ENCODE assay signal across 8 cellular contexts in the genomic region with DNA sequence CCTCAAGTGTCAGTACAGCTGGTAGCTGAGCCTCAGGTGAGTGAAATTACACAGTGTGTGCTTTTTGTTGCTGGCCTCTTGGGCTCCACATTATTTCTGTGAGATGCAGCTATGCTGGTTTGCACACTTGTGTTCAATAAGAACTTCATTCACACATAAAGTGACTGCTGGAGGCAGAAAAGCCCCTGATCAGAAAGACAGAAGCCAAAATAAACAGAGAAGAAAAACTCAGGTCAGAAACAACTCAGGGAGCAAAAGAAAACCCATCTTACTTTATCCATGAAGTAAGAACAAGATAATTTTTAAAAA. TPM values are rescaled to one million over a fixed set of nuclear protein-coding genes. Genes with fewer than 3 reads are reported as not detected.
DNase-seq lines count a peak whose midpoint lies in the region; ATAC-seq and TF ChIP-seq lines count a peak whose summit lies in the region.
"Had no signal": no experiment of that assay in that cellular context is flagged by ENCODE, and none has a peak within 500 bp of the region (broad histone marks: within the 10 kb centered on the region; RNA-seq: fewer than 3 reads in every experiment).

No MANE protein-coding gene starts in this region.

- H3K4me1 ChIP-seq in BLaER1 (peaks cover 80% of the 10 kb centered on the region), HEK293 (ENCODE audit: control insufficient read depth, insufficient read depth, low read length) (no peaks in the 10 kb centered on the region)

- no peak overlapping the region for H3K4me2 ChIP-seq in BLaER1

- POLR2A ChIA-PET in HEK293 (lab: Yijun Ruan, JAX): interaction anchor here (0.8 to 1.5 kb wide), 4 partner anchors 17 to 110 kb away, joined by 3 to 5 read pairs (median 4); partner anchors contain the start of genes MRPL41 and NSMF
- POLR2A ChIA-PET in activated CD8-positive, alpha-beta T cell treated with anti-CD3 and anti-CD28 coated beads, Interleukin-2, amount 10 ng/mL, durations not matched to agents 7 days and 5 days (lab: Charles Lee): no interaction called here

- H3K27ac Mint-ChIP-seq in activated CD8-positive, alpha-beta T cell treated with anti-CD3 and anti-CD28 coated beads, Interleukin-2, amount 10 ng/mL, durations not matched to agents 7 days and 5 days: peak overlapping the region; percentile 79
- H3K27ac Mint-ChIP-seq in nephron: peak overlapping the region; percentile 46 to 81 (median 53)

- H3K9ac ChIP-seq in BLaER1: no peak overlapping the region

- H3K9me3 ChIP-seq in BLaER1 (peaks cover 73% of the 10 kb centered on the region), HEK293 (ENCODE audit: control insufficient read depth, insufficient read depth, low read depth, low read length) (no peaks in the 10 kb centered on the region)
- H3K9me3 ChIP-seq: sigmoid colon had no signal

- peaks cover 44% of the 10 kb centered on the region for H3K36me3 ChIP-seq in BLaER1
- no peaks in the 10 kb centered on the region for H3K36me3 ChIP-seq in HEK293 (ENCODE audit: control insufficient read depth in 2 of 2, insufficient read depth in 1 of 2, low read length in 2 of 2)

- H3K9me3 Mint-ChIP-seq in activated CD8-positive, alpha-beta T cell treated with anti-CD3 and anti-CD28 coated beads, Interleukin-2, amount 10 ng/mL, durations not matched to agents 7 days and 5 days (ENCODE audit: insufficient read depth): peaks cover 5% of the 10 kb centered on the region
- no peaks in the 10 kb centered on the region for H3K9me3 Mint-ChIP-seq in nephron

- H3K4me3 ChIP-seq in BLaER1 (peak overlapping the region; percentile 39; the same call in 1 of the 2 replicates), HEK293 (ENCODE audit: low read depth, low read length) (no peak overlapping the region)
- H3K4me3 ChIP-seq: sigmoid colon had no signal

- no peak for DNase-seq in activated CD8-positive, alpha-beta T cell treated with anti-CD3 and anti-CD28 coated beads, Interleukin-2, amount 10 ng/mL, durations not matched to agents 7 days and 5 days
- no peak for DNase-seq in NCI-H446 treated with DMSO at 0.1 percent for 48 hours (lab: John Stamatoyannopoulos, UW)
- DNase-seq: sigmoid colon had no signal

- H3K27me3 ChIP-seq in BLaER1: no peaks in the 10 kb centered on the region
- H3K27me3 ChIP-seq: sigmoid colon had no signal

- H3K27ac ChIP-seq in BLaER1 (no peak overlapping the region), HEK293 (ENCODE audit: extremely low read depth, low read depth, low read length) (no peak overlapping the region)

- H3K27me3 Mint-ChIP-seq in activated CD8-positive, alpha-beta T cell treated with anti-CD3 and anti-CD28 coated beads, Interleukin-2, amount 10 ng/mL, durations not matched to agents 7 days and 5 days (ENCODE audit: low read depth): no peaks in the 10 kb centered on the region
- H3K27me3 Mint-ChIP-seq in nephron (ENCODE audit: low read depth): no peaks in the 10 kb centered on the region

- H3K36me3 Mint-ChIP-seq in activated CD8-positive, alpha-beta T cell treated with anti-CD3 and anti-CD28 coated beads, Interleukin-2, amount 10 ng/mL, durations not matched to agents 7 days and 5 days (ENCODE audit: low read depth): peaks cover 21% of the 10 kb centered on the region
- no peaks in the 10 kb centered on the region for H3K36me3 Mint-ChIP-seq in nephron (ENCODE audit: low read depth)

- no peak overlapping the region for H3K4me3 Mint-ChIP-seq in activated CD8-positive, alpha-beta T cell treated with anti-CD3 and anti-CD28 coated beads, Interleukin-2, amount 10 ng/mL, durations not matched to agents 7 days and 5 days
- no peak overlapping the region for H3K4me3 Mint-ChIP-seq in nephron

- no peaks in the 10 kb centered on the region for H4K20me1 ChIP-seq in BLaER1

- CTCF ChIA-PET in HEK293 (lab: Yijun Ruan, JAX): interaction anchor here (0.6 to 2.0 kb wide), 28 partner anchors 9 to 803 kb away, joined by 3 to 35 read pairs (median 3); partner anchors contain the start of genes EXD3, MRPL41, NOXA1 and PNPLA7
- CTCF ChIA-PET in activated CD8-positive, alpha-beta T cell treated with anti-CD3 and anti-CD28 coated beads, Interleukin-2, amount 10 ng/mL, durations not matched to agents 7 days and 5 days (lab: Charles Lee): interaction anchor here (0.7 to 1.5 kb wide), 5 partner anchors 10 to 112 kb away, joined by 3 to 7 read pairs (median 4); partner anchors contain the start of genes EXD3, MRPL41, NOXA1 and PNPLA7

- ATAC-seq in activated CD8-positive, alpha-beta T cell treated with anti-CD3 and anti-CD28 coated beads, Interleukin-2, amount 10 ng/mL, durations not matched to agents 7 days and 5 days: no peak
- ATAC-seq in HG03139 (IDR thresholded peaks at IDR 0.05; ENCODE audit: unreplicated experiment) (no peak), HG02678 (IDR thresholded peaks at IDR 0.05; ENCODE audit: unreplicated experiment) (no peak)

- no peak for TF ChIP-seq CTCF in HEK293 (tag by site-specific recombination; IDR thresholded peaks at IDR 0.05)
- TF ChIP-seq CTCF in nephron (IDR thresholded peaks at IDR 0.05; ENCODE audit: unreplicated experiment in 3 of 3): no peak

- peaks cover 41% of the 10 kb centered on the region for H3K4me1 Mint-ChIP-seq in activated CD8-positive, alpha-beta T cell treated with anti-CD3 and anti-CD28 coated beads, Interleukin-2, amount 10 ng/mL, durations not matched to agents 7 days and 5 days (ENCODE audit: low read depth)
- H3K4me1 Mint-ChIP-seq in nephron: peaks cover 19% of the 10 kb centered on the region

TF ChIP-seq in HEK293, 187 proteins besides CTCF, POLR2A, EP300 and RAD21:
- TF ChIP-seq BCL11A (tag by site-specific recombination; IDR thresholded peaks at IDR 0.05; ENCODE audit: low read depth) (peak; percentile 12; the same call in 1 of the 2 replicates), ZNF335 (tag by site-specific recombination; conservative IDR thresholded peaks at IDR 0.05) (no peak; the same call in 1 of the 2 replicates)
- TF ChIP-seq, protein P1, sequence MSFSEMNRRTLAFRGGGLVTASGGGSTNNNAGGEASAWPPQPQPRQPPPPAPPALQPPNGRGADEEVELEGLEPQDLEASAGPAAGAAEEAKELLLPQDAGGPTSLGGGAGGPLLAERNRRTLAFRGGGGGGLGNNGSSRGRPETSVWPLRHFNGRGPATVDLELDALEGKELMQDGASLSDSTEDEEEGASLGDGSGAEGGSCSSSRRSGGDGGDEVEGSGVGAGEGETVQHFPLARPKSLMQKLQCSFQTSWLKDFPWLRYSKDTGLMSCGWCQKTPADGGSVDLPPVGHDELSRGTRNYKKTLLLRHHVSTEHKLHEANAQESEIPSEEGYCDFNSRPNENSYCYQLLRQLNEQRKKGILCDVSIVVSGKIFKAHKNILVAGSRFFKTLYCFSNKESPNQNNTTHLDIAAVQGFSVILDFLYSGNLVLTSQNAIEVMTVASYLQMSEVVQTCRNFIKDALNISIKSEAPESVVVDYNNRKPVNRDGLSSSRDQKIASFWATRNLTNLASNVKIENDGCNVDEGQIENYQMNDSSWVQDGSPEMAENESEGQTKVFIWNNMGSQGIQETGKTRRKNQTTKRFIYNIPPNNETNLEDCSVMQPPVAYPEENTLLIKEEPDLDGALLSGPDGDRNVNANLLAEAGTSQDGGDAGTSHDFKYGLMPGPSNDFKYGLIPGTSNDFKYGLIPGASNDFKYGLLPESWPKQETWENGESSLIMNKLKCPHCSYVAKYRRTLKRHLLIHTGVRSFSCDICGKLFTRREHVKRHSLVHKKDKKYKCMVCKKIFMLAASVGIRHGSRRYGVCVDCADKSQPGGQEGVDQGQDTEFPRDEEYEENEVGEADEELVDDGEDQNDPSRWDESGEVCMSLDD (tag by site-specific recombination; IDR thresholded peaks at IDR 0.05): no peak

RNA-seq across cellular contexts. Expression of gene PNPLA7, which starts 15.1 kb away (rescaled TPM):
- total RNA-seq in activated CD8-positive, alpha-beta T cell treated with anti-CD3 and anti-CD28 coated beads, Interleukin-2, amount 10 ng/mL, durations not matched to agents 7 days and 5 days: 1 to 10 TPM; 3.4 to 3.7 TPM

RNA-seq across cellular contexts. Expression of gene MRPL41, which starts 16.6 kb away (rescaled TPM):
- 10 to 100 TPM; 51.4 to 55.5 TPM for total RNA-seq in activated CD8-positive, alpha-beta T cell treated with anti-CD3 and anti-CD28 coated beads, Interleukin-2, amount 10 ng/mL, durations not matched to agents 7 days and 5 days

RNA-seq across cellular contexts. Expression of gene DPH7, which starts 43.7 kb away (rescaled TPM):
- total RNA-seq in activated CD8-positive, alpha-beta T cell treated with anti-CD3 and anti-CD28 coated beads, Interleukin-2, amount 10 ng/mL, durations not matched to agents 7 days and 5 days: 10 to 100 TPM; 36.8 to 37.1 TPM

RNA-seq across cellular contexts. Expression of gene ZMYND19, which starts 55.2 kb away (rescaled TPM):
- total RNA-seq in activated CD8-positive, alpha-beta T cell treated with anti-CD3 and anti-CD28 coated beads, Interleukin-2, amount 10 ng/mL, durations not matched to agents 7 days and 5 days: 10 to 100 TPM; 35.4 to 38.3 TPM
